ENCODE assay signal across 19 cellular contexts in genomic region chr5:95332179-95332578, GRCh38. TPM values are rescaled to one million over a fixed set of nuclear protein-coding genes. Genes with fewer than 3 reads are reported as not detected.
A peak's percentile ranks its signal among the peaks of the same experiment; 100 is the strongest.
DNase-seq lines count a peak whose midpoint lies in the region; ATAC-seq and TF ChIP-seq lines count a peak whose summit lies in the region.
"Had no signal": no experiment of that assay in that cellular context is flagged by ENCODE, and none has a peak within 500 bp of the region (broad histone marks: within the 10 kb centered on the region; RNA-seq: fewer than 3 reads in every experiment).

No MANE protein-coding gene starts in this region.

- no peak overlapping the region for H3K9ac ChIP-seq in smooth muscle cell (ENCODE audit: low read depth)

- peaks cover 6% of the 10 kb centered on the region for H3K4me1 ChIP-seq in smooth muscle cell (ENCODE audit: low read depth)
- H3K4me1 ChIP-seq: A549, Caco-2 had no signal

- H3F3A ChIP-seq in smooth muscle cell (ENCODE audit: low read depth): no peaks in the 10 kb centered on the region

- no peaks in the 10 kb centered on the region for H3K9me3 ChIP-seq in smooth muscle cell (replicated peaks; ENCODE audit: low read depth)
- H3K9me3 ChIP-seq: A549, Caco-2 had no signal

- no peaks in the 10 kb centered on the region for H3K79me2 ChIP-seq in smooth muscle cell (ENCODE audit: low read depth)

- intact Hi-C loops in Right ventricle myocardium inferior (cut with DNase I): no loop called here
- intact Hi-C loops in left ventricle myocardium superior (cut with micrococcal nuclease): no loop called here

- no peak overlapping the region for H2AFZ ChIP-seq in smooth muscle cell (ENCODE audit: low read depth)

- no peak for ATAC-seq in Right ventricle myocardium inferior
- no peak for ATAC-seq in left ventricle myocardium superior
- ATAC-seq: A549, HCT116 had no signal

- no peaks in the 10 kb centered on the region for H3K27me3 ChIP-seq in smooth muscle cell (ENCODE audit: low read depth)

- H4K20me1 ChIP-seq in smooth muscle cell (ENCODE audit: low read depth): no peaks in the 10 kb centered on the region

- no peak overlapping the region for H3K27ac ChIP-seq in smooth muscle cell (ENCODE audit: low read depth)
- H3K27ac ChIP-seq: A549, C4-2B had no signal

- no peak for TF ChIP-seq CTCF in smooth muscle cell (IDR thresholded peaks at IDR 0.05; ENCODE audit: borderline replicate concordance, insufficient read depth, poor library complexity, severe bottlenecking)

- no peaks in the 10 kb centered on the region for H3K36me3 ChIP-seq in smooth muscle cell (ENCODE audit: low read depth)

- 89% methylated on average over 3 of the region's 3 CpGs for WGBS in smooth muscle cell (ENCODE audit: low lambda C conversion rate)

- peak; percentile 60 for DNase-seq in Right ventricle myocardium inferior (ENCODE audit: missing footprints)
- DNase-seq in left ventricle myocardium superior: no peak
- peak; percentile 56 for DNase-seq in NCI-H2029 (lab: John Stamatoyannopoulos, UW)
- DNase-seq in skeletal muscle cell (ENCODE audit: low read depth): peak; percentile 7
- no peak for DNase-seq in smooth muscle cell (lab: John Stamatoyannopoulos, UW; ENCODE audit: unreplicated experiment)
- DNase-seq in HuH-7.5 (ENCODE audit: low spot score): no peak
- no peak for DNase-seq in activated CD4-positive, alpha-beta T cell treated with anti-CD3 and anti-CD28 coated beads for 1 hour
- DNase-seq: AML-193; Caco-2; CD4-positive, alpha-beta T cell; DMS79 treated with DMSO at 0.1 percent for 48 hours; GF-D8; GOT3; H7 had no signal

- H3K4me2 ChIP-seq in smooth muscle cell: no peak overlapping the region
- H3K4me2 ChIP-seq: A549 had no signal

- H3K4me3 ChIP-seq in skeletal muscle cell (ENCODE audit: low read depth, low read length): no peak overlapping the region
- no peak overlapping the region for H3K4me3 ChIP-seq in smooth muscle cell
- H3K4me3 ChIP-seq: A549 had no signal

RNA-seq across cellular contexts. Expression of gene MCTP1, which starts 47.3 kb away (rescaled TPM):
- total RNA-seq in Right ventricle myocardium inferior: 8.5 TPM
- total RNA-seq in left ventricle myocardium superior: 6.4 TPM
- 4.8 and 5.2 TPM in 2 replicates for total RNA-seq in smooth muscle cell
- 1.1 and 4.0 TPM in 2 replicates for polyA plus RNA-seq in smooth muscle cell

RNA-seq across cellular contexts. Expression of gene FAM81B, which starts 59.0 kb away (rescaled TPM):
- total RNA-seq in Right ventricle myocardium inferior: 6.4 TPM
- 2.9 TPM for total RNA-seq in left ventricle myocardium superior
- not detected in 2 replicates for total RNA-seq in smooth muscle cell
- polyA plus RNA-seq in smooth muscle cell: 0.56 TPM in 1 of 2 replicates, not detected in the other
- total RNA-seq: Caco-2; CD4-positive, alpha-beta T cell; H7; HT-29 had no signal
- polyA plus RNA-seq: BJ had no signal

Comparison
In these comparisons a context has a peak if more than half of its experiments do, and no peak if none do; other contexts are left out.
1. DNase-seq: peak in Right ventricle myocardium inferior (single experiment), NCI-H2029 (single experiment) and skeletal muscle cell (single experiment); none in left ventricle myocardium superior (single experiment), smooth muscle cell (single experiment), HuH-7.5 (single experiment) and activated CD4-positive, alpha-beta T cell treated with anti-CD3 and anti-CD28 coated beads for 1 hour (single experiment).